1 cellular context compared by ENCODE assay signal in genomic region chr6:15897063-15897934, GRCh38.
TF ChIP-seq lines count a peak whose summit lies in the region.

No MANE protein-coding gene starts in this region.

TF ChIP-seq in K562, 482 proteins besides CTCF, POLR2A, EP300 and RAD21 (continued from another document and continues in another):
- no peak for TF ChIP-seq PBX2 (CRISPR knock-in tag; IDR thresholded peaks at IDR 0.05; ENCODE audit: low read depth)
- TF ChIP-seq PBX2 (tag; conservative IDR thresholded peaks at IDR 0.05; ENCODE audit: low read depth), result no peak; the same call in 1 of the 2 replicates
- no peak for TF ChIP-seq WHSC1 (IDR thresholded peaks at IDR 0.05; ENCODE audit: low read length)
- peak; percentile 58; the same call in 1 of the 2 replicates for TF ChIP-seq ARID1B (IDR thresholded peaks at IDR 0.05)
- peak; percentile 90; the same call in 1 of the 2 replicates for TF ChIP-seq ARID3B (CRISPR knock-in tag; IDR thresholded peaks at IDR 0.05; ENCODE audit: borderline replicate concordance)
- no peak for TF ChIP-seq HDAC8 (tag; IDR thresholded peaks at IDR 0.05)
- TF ChIP-seq ZNF124 (CRISPR knock-in tag; IDR thresholded peaks at IDR 0.05), result no peak
- TF ChIP-seq CHAMP1 (IDR thresholded peaks at IDR 0.05), result no peak
- no peak for TF ChIP-seq ZNF253 (CRISPR knock-in tag; conservative IDR thresholded peaks at IDR 0.05)
- TF ChIP-seq CREB3L1 (IDR thresholded peaks at IDR 0.05; ENCODE audit: borderline replicate concordance, low read depth), result no peak
- peak; percentile 21; the same call in 1 of the 2 replicates for TF ChIP-seq STAT5A (IDR thresholded peaks at IDR 0.05; ENCODE audit: borderline replicate concordance, low read length)
- TF ChIP-seq THRB (CRISPR knock-in tag; conservative IDR thresholded peaks at IDR 0.05), result no peak
- TF ChIP-seq ELF2 (CRISPR knock-in tag; IDR thresholded peaks at IDR 0.05), result 0 out of 2 replicates have a peak, but pooled peaks have one; percentile 47
- TF ChIP-seq FOXO4 (CRISPR knock-in tag; IDR thresholded peaks at IDR 0.05), result 0 out of 2 replicates have a peak, but pooled peaks have one; percentile 51
- TF ChIP-seq HDAC6 (IDR thresholded peaks at IDR 0.05; ENCODE audit: low read depth, low read length), result no peak
- no peak for TF ChIP-seq U2AF1 (optimal IDR thresholded peaks at IDR 0.05; ENCODE audit: low read depth, low read length)
- TF ChIP-seq E2F6 (IDR thresholded peaks at IDR 0.05; ENCODE audit: borderline replicate concordance in 1 of 2, extremely low read depth in 1 of 2, insufficient read depth in 1 of 2, insufficient read length in 1 of 2, low read depth in 1 of 2, low read length in 1 of 2, poor library complexity in 1 of 2, severe bottlenecking in 1 of 2), result no peak
- TF ChIP-seq BRD9 (IDR thresholded peaks at IDR 0.05; ENCODE audit: low read depth, partially characterized antibody), result no peak
- no peak for TF ChIP-seq ZC3H4 (CRISPR knock-in tag; IDR thresholded peaks at IDR 0.05; ENCODE audit: borderline replicate concordance)
- TF ChIP-seq ZNF780A (CRISPR knock-in tag; IDR thresholded peaks at IDR 0.05), result no peak
- no peak for TF ChIP-seq TFAM (CRISPR knock-in tag; conservative IDR thresholded peaks at IDR 0.05)
- no peak; the same call in 1 of the 2 replicates for TF ChIP-seq CUX1 (CRISPR knock-in tag; IDR thresholded peaks at IDR 0.05)
- TF ChIP-seq SAP30 (IDR thresholded peaks at IDR 0.05; ENCODE audit: borderline replicate concordance, insufficient read depth, low read depth, low read length, poor library complexity, severe bottlenecking), result no peak
- TF ChIP-seq NFE2L1 (tag; IDR thresholded peaks at IDR 0.05; ENCODE audit: borderline replicate concordance, low read depth), result no peak
- 0 out of 2 replicates have a peak, but pooled peaks have one; percentile 28 for TF ChIP-seq THAP12 (CRISPR knock-in tag; IDR thresholded peaks at IDR 0.05)
- TF ChIP-seq ZNF644 (tag; IDR thresholded peaks at IDR 0.05; ENCODE audit: low read depth), result 0 out of 2 replicates have a peak, but pooled peaks have one; percentile 5
- 0 out of 2 replicates have a peak, but pooled peaks have one; percentile 36 for TF ChIP-seq ZNF212 (CRISPR knock-in tag; IDR thresholded peaks at IDR 0.05)
- TF ChIP-seq ZBTB1 (CRISPR knock-in tag; IDR thresholded peaks at IDR 0.05; ENCODE audit: borderline replicate concordance, low read depth), result no peak
- TF ChIP-seq DNMT1 (IDR thresholded peaks at IDR 0.05), result no peak
- TF ChIP-seq ETV1 (tag; conservative IDR thresholded peaks at IDR 0.05; ENCODE audit: low read depth), result peak; percentile 8; the same call in 1 of the 2 replicates
